Comparison of ENCODE assay signal across 27 cellular contexts in genomic region chr13:53204598-53204997, GRCh38.
"Had no signal": no experiment of that assay in that cellular context is flagged by ENCODE, and none has a peak within 500 bp of the region (broad histone marks: within the 10 kb centered on the region; RNA-seq: fewer than 3 reads in every experiment).

No MANE protein-coding gene starts in this region.

- H3K4me3 ChIP-seq: stomach, suprapubic skin, testis, thoracic aorta, thyroid gland, tibial artery, tibial nerve, transverse colon, upper lobe of left lung, upper lobe of right lung, uterus, vagina had no signal

- H3K4me1 ChIP-seq: testis, transverse colon, upper lobe of right lung, uterus had no signal

- H3K27me3 ChIP-seq: testis, thyroid gland had no signal

- H3K27ac ChIP-seq: stomach, suprapubic skin, testis, thoracic aorta, thyroid gland, tibial artery, tibial nerve, transverse colon, upper lobe of left lung, upper lobe of right lung, uterus, vagina had no signal

- ATAC-seq: stimulated activated effector memory CD8-positive, alpha-beta T cell treated with anti-CD3 and anti-CD28 coated beads, Interleukin-12 subunit alpha, Interleukin-12 subunit beta, amount 100 ng/mL, for 72 hours; stimulated activated memory B cell treated with anti-CD40 and anti-IgM and Interleukin-4, amounts not matched to agents 10 μg/mL and 1 μg/mL and 100 μg/mL, for 72 hours; stimulated activated naive B cell treated with anti-CD40 and anti-IgM and Interleukin-4, amounts not matched to agents 10 μg/mL and 1 μg/mL and 100 μg/mL, for 72 hours; stimulated activated naive CD8-positive, alpha-beta T cell treated with anti-CD3 and anti-CD28 coated beads, Interleukin-15, amount 100 ng/mL, for 72 hours; stimulated activated naive CD8-positive, alpha-beta T cell treated with anti-CD3 and anti-CD28 coated beads, Interleukin-15, Interleukin-2, amounts not matched to agents 100 U/mL and 50 U/mL, for 24 hours; upper lobe of right lung had no signal

- FAIRE-seq: urothelium cell line had no signal

- H3K36me3 ChIP-seq: stomach, suprapubic skin, thoracic aorta, thyroid gland, tibial artery, tibial nerve, transverse colon, upper lobe of left lung, upper lobe of right lung, uterus, vagina had no signal

- H3K9me3 ChIP-seq: suprapubic skin, testis, thoracic aorta, thyroid gland, tibial artery, tibial nerve, transverse colon, upper lobe of left lung, upper lobe of right lung, uterus, vagina had no signal

- DNase-seq: stimulated activated CD4-positive, alpha-beta T cell treated with anti-CD3 and anti-CD28 coated beads, Interleukin-2, amount 100 ng/mL, for 48 hours; stimulated activated CD4-positive, alpha-beta T cell treated with anti-CD3 and anti-CD28 coated beads, Interleukin-4, amount 100 ng/mL, for 1 hour; stimulated activated CD4-positive, alpha-beta T cell treated with anti-CD3 and anti-CD28 coated beads, Interleukin-4, amount 100 ng/mL, for 24 hours; stimulated activated CD4-positive, alpha-beta T cell treated with anti-CD3 and anti-CD28 coated beads, Interleukin-4, amount 100 ng/mL, for 4 hours; stimulated activated CD8-positive, alpha-beta memory T cell treated with anti-CD3 and anti-CD28 coated beads, Interleukin-4, amount 100 ng/mL, for 48 hours; stimulated activated naive B cell treated with anti-CD40 and anti-IgM and Interleukin-4, amounts not matched to agents 10 μg/mL and 1 μg/mL and 100 μg/mL, for 72 hours; stimulated activated naive CD4-positive, alpha-beta T cell; stimulated activated naive CD4-positive, alpha-beta T cell treated with Interleukin-2 at 50 U/mL for 16 hours; stimulated activated naive CD8-positive, alpha-beta T cell treated with anti-CD3 and anti-CD28 coated beads, Interleukin-15, amount 100 ng/mL, for 72 hours; stimulated activated naive CD8-positive, alpha-beta T cell treated with anti-CD3 and anti-CD28 coated beads, Interleukin-15, Interleukin-2, amounts not matched to agents 100 U/mL and 50 U/mL, for 24 hours; stomach; substantia nigra; testis; thyroid gland; tibial artery; transverse colon; trophoblast cell; upper lobe of left lung; upper lobe of right lung; uterus had no signal
